Comparison of ENCODE assay signal across 9 cellular contexts in the genomic region with DNA sequence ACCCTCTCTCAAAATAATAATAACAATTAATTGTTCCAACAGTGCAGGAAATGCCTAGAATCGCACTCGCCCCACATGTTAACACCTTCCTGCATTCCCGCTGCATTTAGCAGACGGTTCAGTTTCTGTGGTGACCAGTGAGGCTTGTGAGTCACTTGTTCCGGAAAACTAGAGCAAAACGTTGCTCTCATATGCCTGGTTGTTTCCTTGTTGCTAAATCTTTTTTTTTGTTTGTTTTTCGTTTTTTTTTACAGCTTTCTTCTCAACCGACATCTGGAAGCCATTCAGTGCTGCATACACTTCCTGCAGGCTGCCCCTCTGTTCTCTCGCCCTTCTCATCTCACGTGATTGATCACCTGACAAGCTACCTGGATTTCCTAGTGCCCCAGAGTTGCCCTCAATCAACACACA. TPM values are rescaled to one million over a fixed set of nuclear protein-coding genes. Genes with fewer than 3 reads are reported as not detected.
A peak's percentile ranks its signal among the peaks of the same experiment; 100 is the strongest.
DNase-seq lines count a peak whose midpoint lies in the region; ATAC-seq, FAIRE-seq and TF ChIP-seq lines count a peak whose summit lies in the region.
"Had no signal": no experiment of that assay in that cellular context is flagged by ENCODE, and none has a peak within 500 bp of the region (broad histone marks: within the 10 kb centered on the region; RNA-seq: fewer than 3 reads in every experiment).

No MANE protein-coding gene starts in this region.

- intact Hi-C loops in Calu3 (cut with micrococcal nuclease; ENCODE audit: unreplicated experiment), result loop anchor here (10.0 kb wide), 1 partner anchor 60 kb away; a partner anchor contains a TSS

- no peak for ATAC-seq in HG03521 (IDR thresholded peaks at IDR 0.05; ENCODE audit: unreplicated experiment)
- ATAC-seq in HG03442 (IDR thresholded peaks at IDR 0.05; ENCODE audit: unreplicated experiment), result no peak

- DNase-seq in Calu3 (peak; percentile 35), NB4 (ENCODE audit: low read depth) (peak; percentile 26), mesothelial cell of epicardium (ENCODE audit: low spot score in 2 of 2, unreplicated experiment in 2 of 2) (no peak), coronary artery (ENCODE audit: low spot score) (no peak), GM19240 (ENCODE audit: insufficient read length, low spot score) (no peak)
- DNase-seq: nucleus accumbens had no signal

- H3K36me3 Mint-ChIP-seq in Calu3 (ENCODE audit: insufficient read depth, unreplicated experiment) (peaks cover 9% of the 10 kb centered on the region), mesothelial cell of epicardium (no peaks in the 10 kb centered on the region)

- H3K4me3 Mint-ChIP-seq in Calu3 (ENCODE audit: low read depth, unreplicated experiment), result peak overlapping the region; percentile 3
- no peak overlapping the region for H3K4me3 Mint-ChIP-seq in mesothelial cell of epicardium

- no peak for TF ChIP-seq POLR2A in NB4 (IDR thresholded peaks at IDR 0.05; ENCODE audit: extremely low read depth, insufficient read length)

- H3K27me3 Mint-ChIP-seq in Calu3 (ENCODE audit: unreplicated experiment), result peaks cover 15% of the 10 kb centered on the region
- peaks cover 9% of the 10 kb centered on the region for H3K27me3 Mint-ChIP-seq in mesothelial cell of epicardium (ENCODE audit: low read depth)

- H3K27ac ChIP-seq in coronary artery, result no peak overlapping the region

- CTCF ChIA-PET in Calu3 (lab: Charles Lee), result interaction anchor here (0.8 kb wide), 1 partner anchor 52 kb away, joined by 4 read pairs; no protein-coding TSS in a partner anchor

- BruUV-seq in Calu3 (replicated peaks; lab: Mats Ljungman, UMichigan), result no TSS peak

- H3K9me3 Mint-ChIP-seq in Calu3 (ENCODE audit: low read depth, unreplicated experiment) (peaks cover 3% of the 10 kb centered on the region), mesothelial cell of epicardium (no peaks in the 10 kb centered on the region)

- H3K4me1 Mint-ChIP-seq in Calu3 (ENCODE audit: low read depth, unreplicated experiment) (peaks cover 40% of the 10 kb centered on the region), mesothelial cell of epicardium (peaks cover 4% of the 10 kb centered on the region)

- no peak for TF ChIP-seq CTCF in Calu3 (IDR thresholded peaks at IDR 0.05; ENCODE audit: unreplicated experiment)
- no peak for TF ChIP-seq CTCF in NB4 (IDR thresholded peaks at IDR 0.05; ENCODE audit: low read depth, low read length)
- no peak for TF ChIP-seq CTCF in mesothelial cell of epicardium (IDR thresholded peaks at IDR 0.05; ENCODE audit: unreplicated experiment)
- no peak for TF ChIP-seq CTCF in coronary artery (IDR thresholded peaks at IDR 0.05)

- peak; percentile 47 for FAIRE-seq in colon (lab: Jason Lieb, UNC)

- H3K27ac Mint-ChIP-seq in Calu3 (ENCODE audit: unreplicated experiment) (peak overlapping the region; percentile 75), mesothelial cell of epicardium (peak overlapping the region; percentile 35)

- H3K4me3 ChIP-seq in NB4 (ENCODE audit: low read depth, low read length), result no peak overlapping the region
- H3K4me3 ChIP-seq in coronary artery, result no peak overlapping the region

RNA-seq across cellular contexts. Expression of a gene that starts 56.9 kb away (rescaled TPM):
- total RNA-seq in Calu3 (2022) (13.1 and 15.6 TPM in 2 replicates), mesothelial cell of epicardium (1.3 to 2.6 TPM (median 1.9 TPM) in 3 replicates)

Comparison
In these comparisons a context has a peak if more than half of its experiments do, and no peak if none do; other contexts are left out.
1. DNase-seq: peak in Calu3 (single experiment) and NB4 (single experiment); none in mesothelial cell of epicardium (0 of 2), coronary artery (single experiment) and GM19240 (single experiment).